Comparison of ENCODE assay signal across 21 cellular contexts in genomic region chr7:49396194-49396593, GRCh38.
DNase-seq lines count a peak whose midpoint lies in the region; ATAC-seq, FAIRE-seq and TF ChIP-seq lines count a peak whose summit lies in the region.
"Had no signal": no experiment of that assay in that cellular context is flagged by ENCODE, and none has a peak within 500 bp of the region (broad histone marks: within the 10 kb centered on the region; RNA-seq: fewer than 3 reads in every experiment).

No MANE protein-coding gene starts in this region.

- DNase-seq in Caki2 (ENCODE audit: low read depth) (peak; percentile 24), OCI-LY7 (ENCODE audit: low spot score) (no peak), epithelial cell of prostate (ENCODE audit: low read depth, low spot score) (peak; percentile 27), kidney tubule cell (ENCODE audit: low spot score) (peak; percentile 78), GM19239 (ENCODE audit: insufficient read length, low spot score) (no peak), left ventricle myocardium superior (no peak), HEK293T (ENCODE audit: extremely low spot score) (no peak)
- DNase-seq: Caco-2; CD4-positive, alpha-beta T cell; GF-D8; Karpas-422; NCI-H1417 treated with DMSO at 0.1 percent for 48 hours; NCI-H187 treated with DMSO at 0.1 percent for 48 hours; NCI-H2227 treated with DMSO at 0.1 percent for 48 hours; NCI-H524; Peyer's patch; SIG-M5 had no signal

- H2AFZ ChIP-seq in OCI-LY7 (ENCODE audit: low read length): peak overlapping the region; percentile 74; the same call in 1 of the 2 replicates

- no peak for FAIRE-seq in GM19239 (lab: Jason Lieb, UNC)
- FAIRE-seq: A204.1, H1 had no signal

- H3K9me2 ChIP-seq in OCI-LY7 (ENCODE audit: insufficient read depth, low read length): no peaks in the 10 kb centered on the region

- TF ChIP-seq CTCF in OCI-LY7 (conservative IDR thresholded peaks at IDR 0.05; ENCODE audit: low read length): no peak

- H3K4me3 ChIP-seq in OCI-LY7 (ENCODE audit: low read depth, low read length, poor library complexity, severe bottlenecking): no peak overlapping the region
- H3K4me3 ChIP-seq: Peyer's patch had no signal

- no peaks in the 10 kb centered on the region for H3K9me3 ChIP-seq in OCI-LY7 (ENCODE audit: low read length)
- H3K9me3 ChIP-seq: Caco-2, Peyer's patch had no signal

- no peaks in the 10 kb centered on the region for H4K20me1 ChIP-seq in OCI-LY7 (ENCODE audit: insufficient read depth, low read length)

- in situ Hi-C loops in Caki2 (cut with HindIII; ENCODE audit: low pct_unique_long_range_greater_than_20kb, low sequenced_read_pairs): no loop called here

- intact Hi-C loops in OCI-LY7 (cut with micrococcal nuclease; ENCODE audit: unreplicated experiment): no loop called here
- intact Hi-C loops in left ventricle myocardium superior (cut with micrococcal nuclease): no loop called here

- no peaks in the 10 kb centered on the region for H3K36me3 ChIP-seq in OCI-LY7 (ENCODE audit: insufficient read depth, low read length)
- H3K36me3 ChIP-seq: Peyer's patch had no signal

- no peak for ATAC-seq in left ventricle myocardium superior
- ATAC-seq: SK-N-SH treated with all-trans-retinoic acid at 6 μM for 48 hours had no signal

- POLR2A ChIA-PET in OCI-LY7 (lab: Charles Lee): interaction anchor here (0.8 to 1.3 kb wide), 2 partner anchors 11 to 14 kb away, joined by 4 to 5 read pairs; no protein-coding TSS in a partner anchor
- POLR2A ChIA-PET in HEK293T (lab: Yijun Ruan, JAX): no interaction called here

- H3K27ac ChIP-seq in OCI-LY7 (ENCODE audit: low read depth, low read length, poor library complexity, severe bottlenecking) (no peak overlapping the region), epithelial cell of prostate (no peak overlapping the region)
- H3K27ac ChIP-seq: HL-60, Peyer's patch had no signal

- CTCF ChIA-PET in OCI-LY7 (lab: Charles Lee; ENCODE audit: unreplicated experiment) (no interaction called here), HEK293T (lab: Yijun Ruan, JAX) (no interaction called here)

- H3K4me2 ChIP-seq in OCI-LY7 (ENCODE audit: low read length): no peak overlapping the region

- peaks cover 13% of the 10 kb centered on the region for H3K4me1 ChIP-seq in OCI-LY7 (ENCODE audit: insufficient read depth, low read length, poor library complexity, severe bottlenecking)
- H3K4me1 ChIP-seq: Caco-2, Peyer's patch had no signal

- no TSS peak for BruUV-seq in OCI-LY7 (replicated peaks; lab: Mats Ljungman, UMichigan)

- H3K79me2 ChIP-seq in OCI-LY7 (ENCODE audit: insufficient read depth, low read depth, low read length): no peaks in the 10 kb centered on the region

TF ChIP-seq in HEK293T, 16 proteins besides CTCF, POLR2A, EP300 and RAD21:
- TF ChIP-seq L3MBTL2 (conservative IDR thresholded peaks at IDR 0.05) (no peak), CTBP1 (IDR thresholded peaks at IDR 0.05; ENCODE audit: borderline replicate concordance) (no peak), FOXK2 (IDR thresholded peaks at IDR 0.05) (no peak), BHLHE40 (IDR thresholded peaks at IDR 0.05; ENCODE audit: borderline replicate concordance) (no peak), PKNOX1 (IDR thresholded peaks at IDR 0.05) (no peak), FOXA1 (IDR thresholded peaks at IDR 0.05) (no peak), LEF1 (IDR thresholded peaks at IDR 0.05; ENCODE audit: borderline replicate concordance) (no peak), ZNF384 (IDR thresholded peaks at IDR 0.05) (no peak), SP1 (IDR thresholded peaks at IDR 0.05) (no peak), ELF4 (IDR thresholded peaks at IDR 0.05) (no peak), HDGF (IDR thresholded peaks at IDR 0.05; ENCODE audit: borderline replicate concordance) (no peak), FOXM1 (IDR thresholded peaks at IDR 0.05; ENCODE audit: borderline replicate concordance) (no peak), TARDBP (IDR thresholded peaks at IDR 0.05) (no peak), SUZ12 (IDR thresholded peaks at IDR 0.05) (no peak), NFRKB (IDR thresholded peaks at IDR 0.05) (no peak), ARNT (IDR thresholded peaks at IDR 0.05) (no peak)

Comparison
In these comparisons a context has a peak if more than half of its experiments do, and no peak if none do; other contexts are left out.
1. DNase-seq: peak in Caki2 (single experiment), epithelial cell of prostate (single experiment) and kidney tubule cell (single experiment); none in OCI-LY7 (single experiment), GM19239 (single experiment), left ventricle myocardium superior (single experiment) and HEK293T (single experiment).